11 cellular contexts compared by ENCODE assay signal in genomic region chr11:68341557-68342458, GRCh38. TPM values are rescaled to one million over a fixed set of nuclear protein-coding genes. Genes with fewer than 3 reads are reported as not detected.
DNase-seq lines count a peak whose midpoint lies in the region; ATAC-seq and TF ChIP-seq lines count a peak whose summit lies in the region.
"Had no signal": no experiment of that assay in that cellular context is flagged by ENCODE, and none has a peak within 500 bp of the region (broad histone marks: within the 10 kb centered on the region; RNA-seq: fewer than 3 reads in every experiment).

No MANE protein-coding gene starts in this region.

- peaks cover 6% of the 10 kb centered on the region for H3K27me3 Mint-ChIP-seq in HFFc6 (ENCODE audit: insufficient read depth)

- H3K4me1 Mint-ChIP-seq in HFFc6 (ENCODE audit: low read depth), result peaks cover 11% of the 10 kb centered on the region
- peaks cover 46% of the 10 kb centered on the region for H3K4me1 Mint-ChIP-seq in stimulated activated effector memory CD8-positive, alpha-beta T cell treated with anti-CD3 and anti-CD28 coated beads, Interleukin-12 subunit alpha, Interleukin-12 subunit beta, amount 100 ng/mL, for 72 hours

- no peaks in the 10 kb centered on the region for H3K9me3 ChIP-seq in hepatocyte (ENCODE audit: low read depth)
- H3K9me3 ChIP-seq: mucosa of descending colon had no signal

- H3K4me2 ChIP-seq in hepatocyte, result peak overlapping the region; percentile 64

- no peak overlapping the region for H3K4me3 ChIP-seq in hepatocyte
- H3K4me3 ChIP-seq: mucosa of descending colon had no signal

- no peaks in the 10 kb centered on the region for H3K36me3 Mint-ChIP-seq in HFFc6 (ENCODE audit: low read depth)
- no peaks in the 10 kb centered on the region for H3K36me3 Mint-ChIP-seq in stimulated activated effector memory CD8-positive, alpha-beta T cell treated with anti-CD3 and anti-CD28 coated beads, Interleukin-12 subunit alpha, Interleukin-12 subunit beta, amount 100 ng/mL, for 72 hours

- no peak overlapping the region for H3K27ac Mint-ChIP-seq in HFFc6
- H3K27ac Mint-ChIP-seq in stimulated activated effector memory CD8-positive, alpha-beta T cell treated with anti-CD3 and anti-CD28 coated beads, Interleukin-12 subunit alpha, Interleukin-12 subunit beta, amount 100 ng/mL, for 72 hours, result peak overlapping the region; percentile 1

- no peak for DNase-seq in HFFc6
- no peak for DNase-seq in hepatocyte (ENCODE audit: low spot score)
- DNase-seq in stimulated activated effector memory CD8-positive, alpha-beta T cell treated with anti-CD3 and anti-CD28 coated beads, Interleukin-12 subunit alpha, Interleukin-12 subunit beta, amount 100 ng/mL, for 72 hours (ENCODE audit: low spot score in 2 of 2), result no peak
- DNase-seq in epidermal melanocyte (ENCODE audit: insufficient read length, low spot score), result no peak
- DNase-seq in DMS153 treated with DMSO at 0.1 percent for 48 hours (lab: John Stamatoyannopoulos, UW; ENCODE audit: unreplicated experiment), result no peak
- DNase-seq: activated naive CD4-positive, alpha-beta T cell treated with Interleukin-2 at 50 U/mL for 16 hours; mucosa of descending colon; NCI-H446 had no signal

- no peaks in the 10 kb centered on the region for H3K36me3 ChIP-seq in hepatocyte (replicated peaks; ENCODE audit: insufficient read depth, low read depth)

- H3K9me2 ChIP-seq in hepatocyte (replicated peaks; ENCODE audit: insufficient read depth), result no peaks in the 10 kb centered on the region

- H3K27ac ChIP-seq in hepatocyte, result peak overlapping the region; percentile 90

- WGBS in hepatocyte (ENCODE audit: low lambda C conversion rate, missing lambda C conversion rate), result 79% methylated on average over 20 of the region's 21 CpGs

- peaks cover 96% of the 10 kb centered on the region for H3K79me2 ChIP-seq in hepatocyte

- ATAC-seq in SK-N-SH treated with all-trans-retinoic acid at 6 μM for 48 hours (peak; percentile 59), HG03045 (IDR thresholded peaks at IDR 0.05; ENCODE audit: unreplicated experiment) (no peak), HG02852 (IDR thresholded peaks at IDR 0.05; ENCODE audit: unreplicated experiment) (no peak)
- ATAC-seq in stimulated activated effector memory CD8-positive, alpha-beta T cell treated with anti-CD3 and anti-CD28 coated beads, Interleukin-12 subunit alpha, Interleukin-12 subunit beta, amount 100 ng/mL, for 72 hours, result no peak

- no peak overlapping the region for H2AFZ ChIP-seq in hepatocyte

- H3K4me3 Mint-ChIP-seq in HFFc6, result no peak overlapping the region
- no peak overlapping the region for H3K4me3 Mint-ChIP-seq in stimulated activated effector memory CD8-positive, alpha-beta T cell treated with anti-CD3 and anti-CD28 coated beads, Interleukin-12 subunit alpha, Interleukin-12 subunit beta, amount 100 ng/mL, for 72 hours

- peaks cover 27% of the 10 kb centered on the region for H4K20me1 ChIP-seq in hepatocyte (ENCODE audit: insufficient read depth, poor library complexity, severe bottlenecking)

- peaks cover 39% of the 10 kb centered on the region for H3K4me1 ChIP-seq in hepatocyte (ENCODE audit: insufficient read depth)

- TF ChIP-seq CTCF in HFFc6 (IDR thresholded peaks at IDR 0.05), result peak; percentile 20; the same call in 1 of the 2 replicates
- TF ChIP-seq CTCF in hepatocyte (IDR thresholded peaks at IDR 0.05; ENCODE audit: poor library complexity), result no peak

- no peaks in the 10 kb centered on the region for H3K9me3 Mint-ChIP-seq in HFFc6
- no peaks in the 10 kb centered on the region for H3K9me3 Mint-ChIP-seq in stimulated activated effector memory CD8-positive, alpha-beta T cell treated with anti-CD3 and anti-CD28 coated beads, Interleukin-12 subunit alpha, Interleukin-12 subunit beta, amount 100 ng/mL, for 72 hours

- H3K27me3 ChIP-seq in hepatocyte, result no peaks in the 10 kb centered on the region

TF ChIP-seq in SK-N-SH treated with all-trans-retinoic acid at 6 μM for 48 hours, 23 proteins besides CTCF, POLR2A, EP300 and RAD21:
- TF ChIP-seq BACH2 (CRISPR knock-in tag; IDR thresholded peaks at IDR 0.05; ENCODE audit: borderline replicate concordance) (no peak), SNAI2 (CRISPR knock-in tag; IDR thresholded peaks at IDR 0.05) (no peak), CREB5 (CRISPR knock-in tag; IDR thresholded peaks at IDR 0.05; ENCODE audit: low read depth) (no peak), ZNF565 (CRISPR knock-in tag; conservative IDR thresholded peaks at IDR 0.05; ENCODE audit: low read depth) (no peak), ESRRG (CRISPR knock-in tag; IDR thresholded peaks at IDR 0.05) (no peak), TCF4 (CRISPR knock-in tag; IDR thresholded peaks at IDR 0.05; ENCODE audit: borderline replicate concordance) (no peak), CSDC2 (CRISPR knock-in tag; IDR thresholded peaks at IDR 0.05) (no peak), ZNF70 (CRISPR knock-in tag; IDR thresholded peaks at IDR 0.05) (no peak), OSR1 (CRISPR knock-in tag; IDR thresholded peaks at IDR 0.05) (no peak), PPARA (CRISPR knock-in tag; IDR thresholded peaks at IDR 0.05; ENCODE audit: borderline replicate concordance) (no peak), ZFP3 (CRISPR knock-in tag; IDR thresholded peaks at IDR 0.05) (no peak), RARB (CRISPR knock-in tag; IDR thresholded peaks at IDR 0.05) (no peak), GLIS3 (CRISPR knock-in tag; IDR thresholded peaks at IDR 0.05) (no peak)
- TF ChIP-seq, protein P1, sequence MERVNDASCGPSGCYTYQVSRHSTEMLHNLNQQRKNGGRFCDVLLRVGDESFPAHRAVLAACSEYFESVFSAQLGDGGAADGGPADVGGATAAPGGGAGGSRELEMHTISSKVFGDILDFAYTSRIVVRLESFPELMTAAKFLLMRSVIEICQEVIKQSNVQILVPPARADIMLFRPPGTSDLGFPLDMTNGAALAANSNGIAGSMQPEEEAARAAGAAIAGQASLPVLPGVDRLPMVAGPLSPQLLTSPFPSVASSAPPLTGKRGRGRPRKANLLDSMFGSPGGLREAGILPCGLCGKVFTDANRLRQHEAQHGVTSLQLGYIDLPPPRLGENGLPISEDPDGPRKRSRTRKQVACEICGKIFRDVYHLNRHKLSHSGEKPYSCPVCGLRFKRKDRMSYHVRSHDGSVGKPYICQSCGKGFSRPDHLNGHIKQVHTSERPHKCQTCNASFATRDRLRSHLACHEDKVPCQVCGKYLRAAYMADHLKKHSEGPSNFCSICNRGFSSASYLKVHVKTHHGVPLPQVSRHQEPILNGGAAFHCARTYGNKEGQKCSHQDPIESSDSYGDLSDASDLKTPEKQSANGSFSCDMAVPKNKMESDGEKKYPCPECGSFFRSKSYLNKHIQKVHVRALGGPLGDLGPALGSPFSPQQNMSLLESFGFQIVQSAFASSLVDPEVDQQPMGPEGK (CRISPR knock-in tag; IDR thresholded peaks at IDR 0.05; ENCODE audit: borderline replicate concordance), result no peak
- TF ChIP-seq, protein P2, sequence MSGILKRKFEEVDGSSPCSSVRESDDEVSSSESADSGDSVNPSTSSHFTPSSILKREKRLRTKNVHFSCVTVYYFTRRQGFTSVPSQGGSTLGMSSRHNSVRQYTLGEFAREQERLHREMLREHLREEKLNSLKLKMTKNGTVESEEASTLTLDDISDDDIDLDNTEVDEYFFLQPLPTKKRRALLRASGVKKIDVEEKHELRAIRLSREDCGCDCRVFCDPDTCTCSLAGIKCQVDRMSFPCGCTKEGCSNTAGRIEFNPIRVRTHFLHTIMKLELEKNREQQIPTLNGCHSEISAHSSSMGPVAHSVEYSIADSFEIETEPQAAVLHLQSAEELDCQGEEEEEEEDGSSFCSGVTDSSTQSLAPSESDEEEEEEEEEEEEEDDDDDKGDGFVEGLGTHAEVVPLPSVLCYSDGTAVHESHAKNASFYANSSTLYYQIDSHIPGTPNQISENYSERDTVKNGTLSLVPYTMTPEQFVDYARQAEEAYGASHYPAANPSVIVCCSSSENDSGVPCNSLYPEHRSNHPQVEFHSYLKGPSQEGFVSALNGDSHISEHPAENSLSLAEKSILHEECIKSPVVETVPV (CRISPR knock-in tag; IDR thresholded peaks at IDR 0.05), result no peak
- TF ChIP-seq, protein P3, sequence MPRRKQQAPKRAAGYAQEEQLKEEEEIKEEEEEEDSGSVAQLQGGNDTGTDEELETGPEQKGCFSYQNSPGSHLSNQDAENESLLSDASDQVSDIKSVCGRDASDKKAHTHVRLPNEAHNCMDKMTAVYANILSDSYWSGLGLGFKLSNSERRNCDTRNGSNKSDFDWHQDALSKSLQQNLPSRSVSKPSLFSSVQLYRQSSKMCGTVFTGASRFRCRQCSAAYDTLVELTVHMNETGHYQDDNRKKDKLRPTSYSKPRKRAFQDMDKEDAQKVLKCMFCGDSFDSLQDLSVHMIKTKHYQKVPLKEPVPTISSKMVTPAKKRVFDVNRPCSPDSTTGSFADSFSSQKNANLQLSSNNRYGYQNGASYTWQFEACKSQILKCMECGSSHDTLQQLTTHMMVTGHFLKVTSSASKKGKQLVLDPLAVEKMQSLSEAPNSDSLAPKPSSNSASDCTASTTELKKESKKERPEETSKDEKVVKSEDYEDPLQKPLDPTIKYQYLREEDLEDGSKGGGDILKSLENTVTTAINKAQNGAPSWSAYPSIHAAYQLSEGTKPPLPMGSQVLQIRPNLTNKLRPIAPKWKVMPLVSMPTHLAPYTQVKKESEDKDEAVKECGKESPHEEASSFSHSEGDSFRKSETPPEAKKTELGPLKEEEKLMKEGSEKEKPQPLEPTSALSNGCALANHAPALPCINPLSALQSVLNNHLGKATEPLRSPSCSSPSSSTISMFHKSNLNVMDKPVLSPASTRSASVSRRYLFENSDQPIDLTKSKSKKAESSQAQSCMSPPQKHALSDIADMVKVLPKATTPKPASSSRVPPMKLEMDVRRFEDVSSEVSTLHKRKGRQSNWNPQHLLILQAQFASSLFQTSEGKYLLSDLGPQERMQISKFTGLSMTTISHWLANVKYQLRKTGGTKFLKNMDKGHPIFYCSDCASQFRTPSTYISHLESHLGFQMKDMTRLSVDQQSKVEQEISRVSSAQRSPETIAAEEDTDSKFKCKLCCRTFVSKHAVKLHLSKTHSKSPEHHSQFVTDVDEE (CRISPR knock-in tag; IDR thresholded peaks at IDR 0.05), result no peak

RNA-seq across cellular contexts. Expression of gene LRP5, which starts 29.4 kb away (rescaled TPM):
- 10 to 100 TPM in 2 of 6 experiments, 1 to 10 TPM in 4; 2.5 to 14.9 (median 3.8) TPM for total RNA-seq in HFFc6 (2021; fragmentation: NEBNext Ultra II Directional; extraction: Animal tissue kit (Norgen Biotek cat#: 25700))
- total RNA-seq in hepatocyte, result 34.4 and 43.9 TPM in 2 replicates
- 39.9 and 54.3 TPM in 2 replicates for polyA plus RNA-seq in hepatocyte
